ENCODE assay signal across 28 cellular contexts in genomic region chr2:14759086-14759485, GRCh38.
"Had no signal": no experiment of that assay in that cellular context is flagged by ENCODE, and none has a peak within 500 bp of the region (broad histone marks: within the 10 kb centered on the region; RNA-seq: fewer than 3 reads in every experiment).

No MANE protein-coding gene starts in this region.

- H3K9me3 ChIP-seq: ascending aorta, gastrocnemius medialis, heart left ventricle had no signal

- H3K4me1 ChIP-seq: ascending aorta, gastrocnemius medialis, heart left ventricle had no signal

- ATAC-seq: activated naive CD4-positive, alpha-beta T cell treated with anti-CD3 and anti-CD28 coated beads, Interleukin-2, amount 50 U/mL, for 72 hours; activated T-cell treated with anti-CD3 and anti-CD28 coated beads, Interleukin-2, amount 50 U/mL, for 72 hours; effector memory CD8-positive, alpha-beta T cell; foreskin keratinocyte; gastrocnemius medialis; heart left ventricle; WTC11 had no signal

- H3K27ac ChIP-seq: ascending aorta, epithelial cell of prostate, foreskin keratinocyte, gastrocnemius medialis, heart left ventricle, VCaP had no signal

- H3K4me3 ChIP-seq: ascending aorta, gastrocnemius medialis, heart left ventricle had no signal

- H3K36me3 ChIP-seq: ascending aorta, gastrocnemius medialis, heart left ventricle had no signal

- H3K27me3 ChIP-seq: ascending aorta, foreskin keratinocyte, gastrocnemius medialis had no signal

- DNase-seq: activated CD4-positive, alpha-beta memory T cell treated with anti-CD3 and anti-CD28 coated beads, Interleukin-2, amount 10 ng/mL, durations not matched to agents 7 days and 5 days; activated CD4-positive, alpha-beta T cell treated with anti-CD3 and anti-CD28 coated beads for 1 hour; activated CD4-positive, alpha-beta T cell treated with anti-CD3 and anti-CD28 coated beads for 4 hours; activated CD4-positive, alpha-beta T cell treated with anti-CD3 and anti-CD28 coated beads, Interleukin-2, amount 10 ng/mL, durations not matched to agents 7 days and 5 days; activated CD4-positive, alpha-beta T cell treated with anti-CD3 and anti-CD28 coated beads, Interleukin-2, amount 50 U/mL, for 4 hours; activated CD8-positive, alpha-beta memory T cell treated with anti-CD3 and anti-CD28 coated beads, Interleukin-2, amount 50 U/mL, for 48 hours; activated gamma-delta T cell; activated naive CD4-positive, alpha-beta T cell; activated naive CD4-positive, alpha-beta T cell treated with anti-CD3 and anti-CD28 coated beads, Interleukin-2, amount 10 ng/mL, durations not matched to agents 7 days and 5 days; activated naive CD8-positive, alpha-beta T cell treated with anti-CD3 and anti-CD28 coated beads, Interleukin-2, amount 10 ng/mL, durations not matched to agents 7 days and 5 days; activated T-cell treated with anti-CD3 and anti-CD28 coated beads for 4 hours; activated T-cell treated with anti-CD3 and anti-CD28 coated beads, Interleukin-2, amount 50 U/mL, for 24 hours; activated T-cell treated with anti-CD3 and anti-CD28 coated beads, Interleukin-2, amount 50 U/mL, for 72 hours; caudate nucleus; cortex of kidney; dermis blood vessel endothelial cell; effector CD4-positive, alpha-beta T cell; effector memory CD8-positive, alpha-beta T cell; foreskin keratinocyte; gastrocnemius medialis; glutamatergic neuron; heart left ventricle; T-helper 2 cell had no signal
